Comparison of ENCODE assay signal across 8 cellular contexts in genomic region chr1:113389953-113390834, GRCh38. TPM values are rescaled to one million over a fixed set of nuclear protein-coding genes. Genes with fewer than 3 reads are reported as not detected.
A peak's percentile ranks its signal among the peaks of the same experiment; 100 is the strongest.
DNase-seq lines count a peak whose midpoint lies in the region; ATAC-seq and TF ChIP-seq lines count a peak whose summit lies in the region.

TSS of gene MAGI3 (plus strand) at chr1:113390515. CDS start at chr1:113391034, 519 bp downstream.

- H3K36me3 ChIP-seq in Caco-2 (ENCODE audit: control insufficient read depth, insufficient read depth, low read length), result no peaks in the 10 kb centered on the region
- H3K36me3 ChIP-seq in HUES6 (ENCODE audit: control insufficient read depth, insufficient read depth, low read length), result no peaks in the 10 kb centered on the region
- no peaks in the 10 kb centered on the region for H3K36me3 ChIP-seq in OCI-LY3 (replicated peaks; ENCODE audit: low read depth, low read length)

- peaks cover 8% of the 10 kb centered on the region for H3K4me1 ChIP-seq in Caco-2
- H3K4me1 ChIP-seq in HUES6 (ENCODE audit: control insufficient read depth, insufficient read depth, low read length), result peaks cover 13% of the 10 kb centered on the region
- peaks cover 8% of the 10 kb centered on the region for H3K4me1 ChIP-seq in OCI-LY3 (ENCODE audit: low read length)

- H3K4me3 ChIP-seq in Caco-2 (ENCODE audit: low read depth, low read length) (peak within 1 kb of the TSS; percentile 71), HUES6 (ENCODE audit: low read depth, low read length) (peak within 1 kb of the TSS; percentile 87), OCI-LY3 (ENCODE audit: low read length) (peak within 1 kb of the TSS; percentile 98)

- H3K9ac ChIP-seq in HUES6 (ENCODE audit: low read length) (peak within 1 kb of the TSS; percentile 74), OCI-LY3 (ENCODE audit: low read length) (peak within 1 kb of the TSS; percentile 93)

- peak; percentile 98 for ATAC-seq in GM21447 (IDR thresholded peaks at IDR 0.05; ENCODE audit: unreplicated experiment)

- H3K27me3 Mint-ChIP-seq in Caco-2 (ENCODE audit: insufficient read depth, unreplicated experiment), result no peaks in the 10 kb centered on the region

- CTCF ChIA-PET in Caco-2 (lab: Charles Lee), result interaction anchor here (1.7 kb wide), 1 partner anchor 317 kb away, joined by 4 read pairs; the partner anchor contains the start of gene LRIG2

- peaks cover 14% of the 10 kb centered on the region for H3K36me3 Mint-ChIP-seq in Caco-2 (ENCODE audit: insufficient read depth, unreplicated experiment)

- TF ChIP-seq CTCF in Caco-2 (IDR thresholded peaks at IDR 0.05; ENCODE audit: insufficient read depth in 1 of 2, low read depth in 1 of 2, low read length in 1 of 2, severe bottlenecking in 1 of 2, unreplicated experiment in 1 of 2), result no peak
- no peak for TF ChIP-seq CTCF in OCI-LY3 (IDR thresholded peaks at IDR 0.05; ENCODE audit: low read depth, low read length)

- POLR2A ChIA-PET in Caco-2 (lab: Charles Lee), result interaction anchor here (1.0 kb wide), 1 partner anchor 16 kb away, joined by 3 read pairs; no protein-coding TSS in a partner anchor

- peaks cover 9% of the 10 kb centered on the region; the same call in 1 of the 2 replicates for H4K20me1 ChIP-seq in OCI-LY3 (ENCODE audit: insufficient read depth, low read length)

- peak within 1 kb of the TSS; percentile 95 for H2AFZ ChIP-seq in OCI-LY3 (ENCODE audit: low read depth, low read length)

- peak within 1 kb of the TSS; percentile 61; the same call in 1 of the 2 replicates for H3K27ac ChIP-seq in HUES6 (ENCODE audit: low read depth, low read length)
- H3K27ac ChIP-seq in OCI-LY3 (ENCODE audit: low read length), result peak within 1 kb of the TSS; percentile 47

- peak within 1 kb of the TSS; percentile 90 for H3K4me3 Mint-ChIP-seq in Caco-2 (ENCODE audit: unreplicated experiment)

- peak; percentile 97 to 98 for DNase-seq in Caco-2
- DNase-seq in activated T-cell treated with anti-CD3 and anti-CD28 coated beads for 24 hours (ENCODE audit: low read depth), result peak; percentile 96
- peak; percentile 85 for DNase-seq in epidermal melanocyte (ENCODE audit: insufficient read length, low spot score)
- DNase-seq in middle frontal gyrus (ENCODE audit: extremely low spot score, low spot score), result peak; percentile 89
- peak; percentile 71 to 79 for DNase-seq in stimulated activated CD8-positive, alpha-beta memory T cell treated with anti-CD3 and anti-CD28 coated beads, Interleukin-2, amount 100 ng/mL, for 1 hour (ENCODE audit: low read depth in 2 of 2)

- no TSS peak for BruUV-seq in Caco-2 (replicated peaks; lab: Mats Ljungman, UMichigan)

- H3K27me3 ChIP-seq in Caco-2 (replicated peaks; ENCODE audit: control insufficient read depth, insufficient read depth, low read length) (no peaks in the 10 kb centered on the region), HUES6 (ENCODE audit: control insufficient read depth, insufficient read depth, low read length) (peaks cover 8% of the 10 kb centered on the region), OCI-LY3 (ENCODE audit: low read depth, low read length) (peaks cover 16% of the 10 kb centered on the region; the same call in 1 of the 2 replicates)

- no peaks in the 10 kb centered on the region for H3K9me3 ChIP-seq in Caco-2
- peaks cover 3% of the 10 kb centered on the region; the same call in 1 of the 2 replicates for H3K9me3 ChIP-seq in HUES6 (ENCODE audit: control insufficient read depth, insufficient read depth, low read depth, low read length)
- H3K9me3 ChIP-seq in OCI-LY3 (ENCODE audit: insufficient read depth, low read length), result no peaks in the 10 kb centered on the region

- no peaks in the 10 kb centered on the region for H3K4me1 Mint-ChIP-seq in Caco-2 (ENCODE audit: low read depth, unreplicated experiment)

- H3K9me3 Mint-ChIP-seq in Caco-2 (ENCODE audit: unreplicated experiment), result no peaks in the 10 kb centered on the region

- H3K4me2 ChIP-seq in OCI-LY3 (ENCODE audit: low read length), result peak within 1 kb of the TSS; percentile 97

- H3K79me2 ChIP-seq in OCI-LY3 (ENCODE audit: low read length), result no peaks in the 10 kb centered on the region

- intact Hi-C loops in Caco-2 (cut with micrococcal nuclease; ENCODE audit: unreplicated experiment), result loop anchor here (2.0 to 5.0 kb wide), 5 partner anchors 63 to 318 kb away; partner anchors contain the start of gene LRIG2

- H3K27ac Mint-ChIP-seq in Caco-2 (ENCODE audit: unreplicated experiment), result peak within 1 kb of the TSS; percentile 34

RNA-seq across cellular contexts. Expression of gene MAGI3, which starts in this region (rescaled TPM):
- 27.6 and 28.7 TPM in 2 replicates for total RNA-seq in Caco-2 (2022)

Comparison
In these comparisons a context has a peak if more than half of its experiments do, and no peak if none do; other contexts are left out.
1. Peak in every context shown above with its lines: DNase-seq, ATAC-seq, H3K4me3 ChIP-seq and H3K27ac ChIP-seq.